1 cellular context compared by ENCODE assay signal in the genomic region with DNA sequence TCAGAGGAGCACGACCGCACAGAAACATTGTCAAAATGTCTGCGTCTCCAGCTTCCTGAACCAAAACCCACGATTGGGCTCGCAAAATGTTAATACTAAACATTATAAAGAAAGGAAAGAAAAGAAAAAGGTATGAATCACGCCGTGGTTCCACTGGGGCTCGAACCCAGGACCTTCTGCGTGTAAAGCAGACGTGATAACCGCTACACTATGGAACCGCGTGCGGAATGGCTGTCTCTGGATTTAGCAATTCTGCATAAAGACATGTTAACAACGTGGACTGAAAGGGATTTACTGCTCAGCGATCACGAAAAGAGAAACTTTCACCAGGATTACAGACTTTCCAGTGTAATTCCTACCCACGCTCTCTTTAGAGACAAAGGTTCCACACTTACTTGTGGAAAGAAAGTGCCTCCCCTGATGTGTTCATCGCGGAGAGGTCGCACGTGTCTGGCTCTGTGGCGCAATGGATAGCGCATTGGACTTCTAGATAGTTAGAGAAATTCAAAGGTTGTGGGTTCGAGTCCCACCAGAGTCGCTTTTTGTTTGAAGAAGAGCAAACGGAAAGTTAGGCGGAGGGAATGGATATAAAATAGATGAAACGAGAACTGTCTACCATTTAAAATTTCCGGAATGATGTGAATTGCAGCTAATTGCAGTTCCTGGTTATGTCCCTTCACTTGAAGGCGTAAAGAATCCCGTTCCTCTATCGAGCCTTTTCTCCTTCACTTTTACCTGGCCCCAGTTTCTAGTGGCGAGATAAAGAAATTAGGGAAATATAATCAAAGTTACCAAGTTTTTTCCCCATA.
TF ChIP-seq lines count a peak whose summit lies in the region.

No MANE protein-coding gene starts in this region.

TF ChIP-seq in K562, 482 proteins besides CTCF, POLR2A, EP300 and RAD21 (continued from another document and continues in another):
- TF ChIP-seq, protein P1, sequence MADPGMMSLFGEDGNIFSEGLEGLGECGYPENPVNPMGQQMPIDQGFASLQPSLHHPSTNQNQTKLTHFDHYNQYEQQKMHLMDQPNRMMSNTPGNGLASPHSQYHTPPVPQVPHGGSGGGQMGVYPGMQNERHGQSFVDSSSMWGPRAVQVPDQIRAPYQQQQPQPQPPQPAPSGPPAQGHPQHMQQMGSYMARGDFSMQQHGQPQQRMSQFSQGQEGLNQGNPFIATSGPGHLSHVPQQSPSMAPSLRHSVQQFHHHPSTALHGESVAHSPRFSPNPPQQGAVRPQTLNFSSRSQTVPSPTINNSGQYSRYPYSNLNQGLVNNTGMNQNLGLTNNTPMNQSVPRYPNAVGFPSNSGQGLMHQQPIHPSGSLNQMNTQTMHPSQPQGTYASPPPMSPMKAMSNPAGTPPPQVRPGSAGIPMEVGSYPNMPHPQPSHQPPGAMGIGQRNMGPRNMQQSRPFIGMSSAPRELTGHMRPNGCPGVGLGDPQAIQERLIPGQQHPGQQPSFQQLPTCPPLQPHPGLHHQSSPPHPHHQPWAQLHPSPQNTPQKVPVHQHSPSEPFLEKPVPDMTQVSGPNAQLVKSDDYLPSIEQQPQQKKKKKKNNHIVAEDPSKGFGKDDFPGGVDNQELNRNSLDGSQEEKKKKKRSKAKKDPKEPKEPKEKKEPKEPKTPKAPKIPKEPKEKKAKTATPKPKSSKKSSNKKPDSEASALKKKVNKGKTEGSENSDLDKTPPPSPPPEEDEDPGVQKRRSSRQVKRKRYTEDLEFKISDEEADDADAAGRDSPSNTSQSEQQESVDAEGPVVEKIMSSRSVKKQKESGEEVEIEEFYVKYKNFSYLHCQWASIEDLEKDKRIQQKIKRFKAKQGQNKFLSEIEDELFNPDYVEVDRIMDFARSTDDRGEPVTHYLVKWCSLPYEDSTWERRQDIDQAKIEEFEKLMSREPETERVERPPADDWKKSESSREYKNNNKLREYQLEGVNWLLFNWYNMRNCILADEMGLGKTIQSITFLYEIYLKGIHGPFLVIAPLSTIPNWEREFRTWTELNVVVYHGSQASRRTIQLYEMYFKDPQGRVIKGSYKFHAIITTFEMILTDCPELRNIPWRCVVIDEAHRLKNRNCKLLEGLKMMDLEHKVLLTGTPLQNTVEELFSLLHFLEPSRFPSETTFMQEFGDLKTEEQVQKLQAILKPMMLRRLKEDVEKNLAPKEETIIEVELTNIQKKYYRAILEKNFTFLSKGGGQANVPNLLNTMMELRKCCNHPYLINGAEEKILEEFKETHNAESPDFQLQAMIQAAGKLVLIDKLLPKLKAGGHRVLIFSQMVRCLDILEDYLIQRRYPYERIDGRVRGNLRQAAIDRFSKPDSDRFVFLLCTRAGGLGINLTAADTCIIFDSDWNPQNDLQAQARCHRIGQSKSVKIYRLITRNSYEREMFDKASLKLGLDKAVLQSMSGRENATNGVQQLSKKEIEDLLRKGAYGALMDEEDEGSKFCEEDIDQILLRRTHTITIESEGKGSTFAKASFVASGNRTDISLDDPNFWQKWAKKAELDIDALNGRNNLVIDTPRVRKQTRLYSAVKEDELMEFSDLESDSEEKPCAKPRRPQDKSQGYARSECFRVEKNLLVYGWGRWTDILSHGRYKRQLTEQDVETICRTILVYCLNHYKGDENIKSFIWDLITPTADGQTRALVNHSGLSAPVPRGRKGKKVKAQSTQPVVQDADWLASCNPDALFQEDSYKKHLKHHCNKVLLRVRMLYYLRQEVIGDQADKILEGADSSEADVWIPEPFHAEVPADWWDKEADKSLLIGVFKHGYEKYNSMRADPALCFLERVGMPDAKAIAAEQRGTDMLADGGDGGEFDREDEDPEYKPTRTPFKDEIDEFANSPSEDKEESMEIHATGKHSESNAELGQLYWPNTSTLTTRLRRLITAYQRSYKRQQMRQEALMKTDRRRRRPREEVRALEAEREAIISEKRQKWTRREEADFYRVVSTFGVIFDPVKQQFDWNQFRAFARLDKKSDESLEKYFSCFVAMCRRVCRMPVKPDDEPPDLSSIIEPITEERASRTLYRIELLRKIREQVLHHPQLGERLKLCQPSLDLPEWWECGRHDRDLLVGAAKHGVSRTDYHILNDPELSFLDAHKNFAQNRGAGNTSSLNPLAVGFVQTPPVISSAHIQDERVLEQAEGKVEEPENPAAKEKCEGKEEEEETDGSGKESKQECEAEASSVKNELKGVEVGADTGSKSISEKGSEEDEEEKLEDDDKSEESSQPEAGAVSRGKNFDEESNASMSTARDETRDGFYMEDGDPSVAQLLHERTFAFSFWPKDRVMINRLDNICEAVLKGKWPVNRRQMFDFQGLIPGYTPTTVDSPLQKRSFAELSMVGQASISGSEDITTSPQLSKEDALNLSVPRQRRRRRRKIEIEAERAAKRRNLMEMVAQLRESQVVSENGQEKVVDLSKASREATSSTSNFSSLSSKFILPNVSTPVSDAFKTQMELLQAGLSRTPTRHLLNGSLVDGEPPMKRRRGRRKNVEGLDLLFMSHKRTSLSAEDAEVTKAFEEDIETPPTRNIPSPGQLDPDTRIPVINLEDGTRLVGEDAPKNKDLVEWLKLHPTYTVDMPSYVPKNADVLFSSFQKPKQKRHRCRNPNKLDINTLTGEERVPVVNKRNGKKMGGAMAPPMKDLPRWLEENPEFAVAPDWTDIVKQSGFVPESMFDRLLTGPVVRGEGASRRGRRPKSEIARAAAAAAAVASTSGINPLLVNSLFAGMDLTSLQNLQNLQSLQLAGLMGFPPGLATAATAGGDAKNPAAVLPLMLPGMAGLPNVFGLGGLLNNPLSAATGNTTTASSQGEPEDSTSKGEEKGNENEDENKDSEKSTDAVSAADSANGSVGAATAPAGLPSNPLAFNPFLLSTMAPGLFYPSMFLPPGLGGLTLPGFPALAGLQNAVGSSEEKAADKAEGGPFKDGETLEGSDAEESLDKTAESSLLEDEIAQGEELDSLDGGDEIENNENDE (IDR thresholded peaks at IDR 0.05; ENCODE audit: low read depth, low read length), result no peak
- TF ChIP-seq ZNF280A (IDR thresholded peaks at IDR 0.05; ENCODE audit: low read depth, partially characterized antibody) (no peak), ZNF518B (CRISPR knock-in tag; IDR thresholded peaks at IDR 0.05) (no peak), ADNP (tag; IDR thresholded peaks at IDR 0.05) (peak; percentile 99), ETS2 (tag; IDR thresholded peaks at IDR 0.05; ENCODE audit: borderline replicate concordance, poor library complexity, severe bottlenecking) (no peak), GABPA (tag; conservative IDR thresholded peaks at IDR 0.05; ENCODE audit: low read depth) (0 out of 2 replicates have a peak, but pooled peaks have one; percentile 12), SETDB1 (IDR thresholded peaks at IDR 0.05; ENCODE audit: low read length) (no peak), MTA1 (IDR thresholded peaks at IDR 0.05; ENCODE audit: borderline replicate concordance) (peak; percentile 27; the same call in 1 of the 2 replicates), ZNF197 (CRISPR knock-in tag; IDR thresholded peaks at IDR 0.05; ENCODE audit: low read depth) (no peak), ZNF12 (CRISPR knock-in tag; IDR thresholded peaks at IDR 0.05) (no peak), CREB1 (IDR thresholded peaks at IDR 0.05) (no peak), CREB1 (CRISPR knock-in tag; IDR thresholded peaks at IDR 0.05) (peak; percentile 17; the same call in 1 of the 2 replicates), ZNF764 (CRISPR knock-in tag; IDR thresholded peaks at IDR 0.05; ENCODE audit: low read depth) (peak; percentile 69), FOXJ2 (tag; IDR thresholded peaks at IDR 0.05) (peak; percentile 54; the same call in 1 of the 2 replicates), ZBTB9 (CRISPR knock-in tag; IDR thresholded peaks at IDR 0.05) (no peak), YBX1 (IDR thresholded peaks at IDR 0.05) (no peak), MEF2D (tag; conservative IDR thresholded peaks at IDR 0.05; ENCODE audit: low read depth) (0 out of 2 replicates have a peak, but pooled peaks have one; percentile 39), NR2F6 (CRISPR knock-in tag; IDR thresholded peaks at IDR 0.05) (no peak), NCOA1 (IDR thresholded peaks at IDR 0.05; ENCODE audit: low read depth) (0 out of 2 replicates have a peak, but pooled peaks have one; percentile 13), CSDE1 (IDR thresholded peaks at IDR 0.05) (0 out of 4 replicates have a peak, but pooled peaks of 1 of the 2 experiments have one; percentile 7), RNF2 (IDR thresholded peaks at IDR 0.05) (peak; percentile 17; the same call in 1 of the 2 replicates), MYC (IDR thresholded peaks at IDR 0.05; ENCODE audit: low read depth, low read length) (peak; percentile 98), MYC (CRISPR knock-in tag; IDR thresholded peaks at IDR 0.05; ENCODE audit: borderline replicate concordance, low read depth) (peak; percentile 96), NONO (IDR thresholded peaks at IDR 0.05; ENCODE audit: low read depth in 2 of 2, low read length in 1 of 2) (peak in 1 of 2 experiments; percentile 3; a peak in 1 of 4 replicates)
- TF ChIP-seq, protein P2, sequence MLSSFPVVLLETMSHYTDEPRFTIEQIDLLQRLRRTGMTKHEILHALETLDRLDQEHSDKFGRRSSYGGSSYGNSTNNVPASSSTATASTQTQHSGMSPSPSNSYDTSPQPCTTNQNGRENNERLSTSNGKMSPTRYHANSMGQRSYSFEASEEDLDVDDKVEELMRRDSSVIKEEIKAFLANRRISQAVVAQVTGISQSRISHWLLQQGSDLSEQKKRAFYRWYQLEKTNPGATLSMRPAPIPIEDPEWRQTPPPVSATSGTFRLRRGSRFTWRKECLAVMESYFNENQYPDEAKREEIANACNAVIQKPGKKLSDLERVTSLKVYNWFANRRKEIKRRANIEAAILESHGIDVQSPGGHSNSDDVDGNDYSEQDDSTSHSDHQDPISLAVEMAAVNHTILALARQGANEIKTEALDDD (IDR thresholded peaks at IDR 0.05), result no peak; the same call in 1 of the 2 replicates
- TF ChIP-seq, protein P3, sequence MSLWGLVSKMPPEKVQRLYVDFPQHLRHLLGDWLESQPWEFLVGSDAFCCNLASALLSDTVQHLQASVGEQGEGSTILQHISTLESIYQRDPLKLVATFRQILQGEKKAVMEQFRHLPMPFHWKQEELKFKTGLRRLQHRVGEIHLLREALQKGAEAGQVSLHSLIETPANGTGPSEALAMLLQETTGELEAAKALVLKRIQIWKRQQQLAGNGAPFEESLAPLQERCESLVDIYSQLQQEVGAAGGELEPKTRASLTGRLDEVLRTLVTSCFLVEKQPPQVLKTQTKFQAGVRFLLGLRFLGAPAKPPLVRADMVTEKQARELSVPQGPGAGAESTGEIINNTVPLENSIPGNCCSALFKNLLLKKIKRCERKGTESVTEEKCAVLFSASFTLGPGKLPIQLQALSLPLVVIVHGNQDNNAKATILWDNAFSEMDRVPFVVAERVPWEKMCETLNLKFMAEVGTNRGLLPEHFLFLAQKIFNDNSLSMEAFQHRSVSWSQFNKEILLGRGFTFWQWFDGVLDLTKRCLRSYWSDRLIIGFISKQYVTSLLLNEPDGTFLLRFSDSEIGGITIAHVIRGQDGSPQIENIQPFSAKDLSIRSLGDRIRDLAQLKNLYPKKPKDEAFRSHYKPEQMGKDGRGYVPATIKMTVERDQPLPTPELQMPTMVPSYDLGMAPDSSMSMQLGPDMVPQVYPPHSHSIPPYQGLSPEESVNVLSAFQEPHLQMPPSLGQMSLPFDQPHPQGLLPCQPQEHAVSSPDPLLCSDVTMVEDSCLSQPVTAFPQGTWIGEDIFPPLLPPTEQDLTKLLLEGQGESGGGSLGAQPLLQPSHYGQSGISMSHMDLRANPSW (CRISPR knock-in tag; IDR thresholded peaks at IDR 0.05), result no peak
